Comparison of ENCODE assay signal across 8 cellular contexts in genomic region chr17:36948717-36949460, GRCh38. TPM values are rescaled to one million over a fixed set of nuclear protein-coding genes. Genes with fewer than 3 reads are reported as not detected.
DNase-seq lines count a peak whose midpoint lies in the region; ATAC-seq and TF ChIP-seq lines count a peak whose summit lies in the region.

AATF (plus strand) TSS chr17:36948954; CDS start chr17:36949126, 172 bp downstream.

- H3K4me1 Mint-ChIP-seq in CD4-positive, CD25-positive, alpha-beta regulatory T cell = peaks cover 38 to 76% (median 53%) of the 10 kb centered on the region in 4 donors

- peak within 1 kb of the TSS; percentile 84 for H3K27ac ChIP-seq in CD4-positive, CD25-positive, alpha-beta regulatory T cell (ENCODE audit: insufficient read depth, low read length, poor library complexity, severe bottlenecking)
- peak within 1 kb of the TSS; percentile 58 to 84 (median 60) for H3K27ac ChIP-seq in right lobe of liver

- peak; percentile 84 for TF ChIP-seq POLR2A in right lobe of liver (IDR thresholded peaks at IDR 0.05)

- 7% methylated on average over 2 of the region's 90 CpGs for WGBS in right lobe of liver (ENCODE audit: insufficient coverage, low coverage, low lambda C conversion rate, missing lambda C conversion rate)

- H3K4me1 ChIP-seq in CD4-positive, CD25-positive, alpha-beta regulatory T cell (ENCODE audit: control insufficient read depth, insufficient read depth, low read length, poor library complexity, severe bottlenecking) = peaks cover 58% of the 10 kb centered on the region
- peaks cover 0 to 17% (median 7%) of the 10 kb centered on the region in 4 donors for H3K4me1 ChIP-seq in right lobe of liver

- peak within 1 kb of the TSS; percentile 91 to 97 (median 95) for H3K4me3 Mint-ChIP-seq in CD4-positive, CD25-positive, alpha-beta regulatory T cell

- peaks cover 0 to 2% (median 0%) of the 10 kb centered on the region in 7 donors for H3K9me3 Mint-ChIP-seq in CD4-positive, CD25-positive, alpha-beta regulatory T cell

- peaks cover 35% of the 10 kb centered on the region for H3K27me3 ChIP-seq in CD4-positive, CD25-positive, alpha-beta regulatory T cell (ENCODE audit: control insufficient read depth, insufficient read depth, low read length)
- H3K27me3 ChIP-seq in right lobe of liver = peaks cover 7 to 30% of the 10 kb centered on the region in 2 donors

- peak within 1 kb of the TSS; percentile 96 for H3K4me3 ChIP-seq in CD4-positive, CD25-positive, alpha-beta regulatory T cell (ENCODE audit: low read depth, low read length)
- peak within 1 kb of the TSS; percentile 86 to 93 (median 91) for H3K4me3 ChIP-seq in right lobe of liver

- no peak for TF ChIP-seq CTCF in right lobe of liver (IDR thresholded peaks at IDR 0.05)

- H3K9me3 ChIP-seq in CD4-positive, CD25-positive, alpha-beta regulatory T cell (ENCODE audit: control insufficient read depth in 2 of 2, low read length in 2 of 2) = no peaks in the 10 kb centered on the region
- no peaks in the 10 kb centered on the region for H3K9me3 ChIP-seq in right lobe of liver

- DNase-seq in CD4-positive, CD25-positive, alpha-beta regulatory T cell = peak; percentile 96 to 98 (median 96)
- DNase-seq in NCI-H82 (lab: John Stamatoyannopoulos, UW) (peak; percentile 98), dermis blood vessel endothelial cell (peak; percentile 97), right lobe of liver (peak; percentile 97 to 98 (median 98))
- DNase-seq in activated CD4-positive, alpha-beta T cell treated with anti-CD3 and anti-CD28 coated beads, Interleukin-2, amount 50 U/mL, for 48 hours = peak; percentile 96
- DNase-seq in stimulated activated CD4-positive, alpha-beta T cell treated with anti-CD3 and anti-CD28 coated beads, Interleukin-4, amount 100 ng/mL, for 24 hours = peak; percentile 95

- ATAC-seq in CD4-positive, CD25-positive, alpha-beta regulatory T cell (ENCODE audit: low read depth in 2 of 2) = peak; percentile 92 to 96
- ATAC-seq in GM19452 (IDR thresholded peaks at IDR 0.05; ENCODE audit: unreplicated experiment) = peak; percentile 92
- peak; percentile 42 for ATAC-seq in HG03575 (IDR thresholded peaks at IDR 0.05; ENCODE audit: extremely low read depth, insufficient number of reproducible peaks, low FRiP score, unreplicated experiment)
- ATAC-seq in right lobe of liver = peak; percentile 98 to 99 (median 99)

- peaks cover 34% of the 10 kb centered on the region for H3K36me3 Mint-ChIP-seq in CD4-positive, CD25-positive, alpha-beta regulatory T cell

- H3K36me3 ChIP-seq in CD4-positive, CD25-positive, alpha-beta regulatory T cell (ENCODE audit: control insufficient read depth, insufficient read depth, low read length) = peaks cover 21% of the 10 kb centered on the region
- H3K36me3 ChIP-seq in right lobe of liver = peaks cover 0 to 21% (median 0%) of the 10 kb centered on the region in 4 donors

- peaks cover 47% of the 10 kb centered on the region for H3K27me3 Mint-ChIP-seq in CD4-positive, CD25-positive, alpha-beta regulatory T cell

- peak within 1 kb of the TSS; percentile 96 to 99 (median 98) for H3K27ac Mint-ChIP-seq in CD4-positive, CD25-positive, alpha-beta regulatory T cell

- intact Hi-C loops in right lobe of liver (cut with DNase I) = loop anchor here (10.0 kb wide), 1 partner anchor 96 kb away; no protein-coding TSS in a partner anchor

RNA-seq across cellular contexts. Expression of gene AATF, which starts in this region (rescaled TPM):
- 72.6 TPM for total RNA-seq in CD4-positive, CD25-positive, alpha-beta regulatory T cell
- polyA plus RNA-seq in CD4-positive, CD25-positive, alpha-beta regulatory T cell = 10 to 100 TPM; 81.2 to 89.8 (median 84.9) TPM
- total RNA-seq in dermis blood vessel endothelial cell = 23.5 and 26.7 TPM in 2 replicates
- total RNA-seq in right lobe of liver = 10 to 100 TPM; 13.2 to 19.5 (median 16.7) TPM

Comparison
In these comparisons a context has a peak if more than half of its experiments do, and no peak if none do; other contexts are left out.
1. Peak in every context shown above with its lines: DNase-seq, ATAC-seq, H3K4me3 ChIP-seq and H3K27ac ChIP-seq.
2. ATAC-seq: peak in every context shown above with its lines; median percentile 99 in right lobe of liver; 94 in CD4-positive, CD25-positive, alpha-beta regulatory T cell; 92 in GM19452; 42 in HG03575.